ENCODE assay signal across 7 cellular contexts in genomic region chr1:230309646-230310177, GRCh38.
"Had no signal": no experiment of that assay in that cellular context is flagged by ENCODE, and none has a peak within 500 bp of the region (broad histone marks: within the 10 kb centered on the region; RNA-seq: fewer than 3 reads in every experiment).

No MANE protein-coding gene starts in this region.

- H3K27me3 ChIP-seq: transverse colon had no signal

- H3K36me3 ChIP-seq: heart left ventricle, left lung, lower lobe of right lung, prostate gland, stomach, thoracic aorta, transverse colon had no signal

- H3K27ac ChIP-seq: heart left ventricle, left lung, lower lobe of right lung, prostate gland, stomach, thoracic aorta, transverse colon had no signal

- H3K9me3 ChIP-seq: heart left ventricle, left lung, lower lobe of right lung, prostate gland, stomach, thoracic aorta, transverse colon had no signal

- H3K4me3 ChIP-seq: heart left ventricle, left lung, lower lobe of right lung, prostate gland, stomach, thoracic aorta, transverse colon had no signal

- H3K4me1 ChIP-seq: left lung, lower lobe of right lung, prostate gland had no signal
